10 cellular contexts compared by ENCODE assay signal in genomic region chr15:68789041-68789920, GRCh38. TPM values are rescaled to one million over a fixed set of nuclear protein-coding genes. Genes with fewer than 3 reads are reported as not detected.
DNase-seq lines count a peak whose midpoint lies in the region; ATAC-seq and TF ChIP-seq lines count a peak whose summit lies in the region.
"Had no signal": no experiment of that assay in that cellular context is flagged by ENCODE, and none has a peak within 500 bp of the region (broad histone marks: within the 10 kb centered on the region; RNA-seq: fewer than 3 reads in every experiment).

No MANE protein-coding gene starts in this region.

- no peaks in the 10 kb centered on the region for H3K27me3 ChIP-seq in cardiac muscle cell
- H3K27me3 ChIP-seq in upper lobe of left lung, result no peaks in the 10 kb centered on the region

- peaks cover 20% of the 10 kb centered on the region for H3K36me3 Mint-ChIP-seq in central memory CD8-positive, alpha-beta T cell (ENCODE audit: insufficient read depth)

- DNase-seq in cardiac muscle cell (ENCODE audit: low read depth in 1 of 2, low spot score in 1 of 2) (no peak), cardiac septum (ENCODE audit: low spot score) (no peak), upper lobe of left lung (peak in 1 of 2 donors; percentile 69)
- DNase-seq in central memory CD8-positive, alpha-beta T cell (ENCODE audit: low spot score in 2 of 2), result no peak
- DNase-seq: activated CD4-positive, alpha-beta T cell treated with anti-CD3 and anti-CD28 coated beads, Interleukin-2, amount 50 U/mL, for 48 hours; NCI-H1417 treated with DMSO at 0.1 percent for 48 hours had no signal

- H3K27ac Mint-ChIP-seq in central memory CD8-positive, alpha-beta T cell (ENCODE audit: low read depth), result peak overlapping the region; percentile 95

- H3K9me3 ChIP-seq in cardiac muscle cell (ENCODE audit: low read depth) (no peaks in the 10 kb centered on the region), mesodermal cell (ENCODE audit: control insufficient read depth, low read length) (no peaks in the 10 kb centered on the region), upper lobe of left lung (no peaks in the 10 kb centered on the region)

- TF ChIP-seq POLR2A in upper lobe of left lung (IDR thresholded peaks at IDR 0.05), result no peak

- no peak for TF ChIP-seq EP300 in upper lobe of left lung (IDR thresholded peaks at IDR 0.05)

- H3K27ac ChIP-seq in cardiac muscle cell (peak overlapping the region; percentile 64), mesodermal cell (ENCODE audit: low read depth, low read length, severe bottlenecking) (peak overlapping the region; percentile 63), upper lobe of left lung (peak overlapping the region; percentile 56 to 88 (median 84))

- no peak overlapping the region for H3K4me3 ChIP-seq in cardiac muscle cell
- no peak overlapping the region for H3K4me3 ChIP-seq in mesodermal cell (ENCODE audit: extremely low read depth, insufficient read depth, low read length, poor library complexity, severe bottlenecking)
- H3K4me3 ChIP-seq in upper lobe of left lung, result no peak overlapping the region

- 93 to 100% methylated on average over 1 to 4 of the region's 5 CpGs for WGBS in mesodermal cell (ENCODE audit: insufficient coverage in 2 of 2), 2 experiments
- 33 to 75% methylated on average over 2 to 5 of the region's 5 CpGs for WGBS in upper lobe of left lung, 2 donors

- no peak for ATAC-seq in central memory CD8-positive, alpha-beta T cell (replicated peaks; ENCODE audit: extremely low read depth, poor library complexity, severe bottlenecking)
- ATAC-seq in upper lobe of left lung (ENCODE audit: low FRiP score in 2 of 2) (no peak), HG03354 (IDR thresholded peaks at IDR 0.05; ENCODE audit: poor library complexity, severe bottlenecking, unreplicated experiment) (no peak), GM18867 (IDR thresholded peaks at IDR 0.05; ENCODE audit: unreplicated experiment) (no peak), HG03342 (IDR thresholded peaks at IDR 0.05; ENCODE audit: unreplicated experiment) (no peak)

- no peaks in the 10 kb centered on the region for H3K27me3 Mint-ChIP-seq in central memory CD8-positive, alpha-beta T cell

- intact Hi-C loops in cardiac septum (cut with DNase I), result no loop called here

- H3K36me3 ChIP-seq in cardiac muscle cell, result peaks cover 19% of the 10 kb centered on the region
- H3K36me3 ChIP-seq in mesodermal cell (ENCODE audit: control insufficient read depth, insufficient read depth, low read length), result peaks cover 59% of the 10 kb centered on the region
- H3K36me3 ChIP-seq in upper lobe of left lung, result peaks cover 0 to 27% (median 2%) of the 10 kb centered on the region in 4 donors

- H3K4me1 ChIP-seq in cardiac muscle cell (ENCODE audit: low read depth) (peaks cover 49% of the 10 kb centered on the region), mesodermal cell (ENCODE audit: control insufficient read depth, insufficient read depth, low read length, poor library complexity, severe bottlenecking) (peaks cover 28% of the 10 kb centered on the region), upper lobe of left lung (peaks cover 64 to 84% (median 65%) of the 10 kb centered on the region in 4 donors)

- H3K4me1 Mint-ChIP-seq in central memory CD8-positive, alpha-beta T cell, result peaks cover 45% of the 10 kb centered on the region

- TF ChIP-seq CTCF in cardiac muscle cell (IDR thresholded peaks at IDR 0.05; ENCODE audit: low read depth, low read length) (no peak), upper lobe of left lung (IDR thresholded peaks at IDR 0.05) (no peak)

- no peak overlapping the region for H3K4me3 Mint-ChIP-seq in central memory CD8-positive, alpha-beta T cell

- no peaks in the 10 kb centered on the region for H3K9me3 Mint-ChIP-seq in central memory CD8-positive, alpha-beta T cell

RNA-seq across cellular contexts. Expression of gene ANP32A, which starts 31.4 kb away (rescaled TPM):
- total RNA-seq in cardiac muscle cell (140 and 144 TPM in 2 replicates), cardiac septum (180 TPM), upper lobe of left lung (100 to 1,000 TPM in 2 of 6 donors, 10 to 100 TPM in 4; 62.9 to 110 (median 81.5) TPM)
- 278 and 318 TPM in 2 replicates for polyA plus RNA-seq in cardiac muscle cell
- polyA plus RNA-seq in mesodermal cell (2013, experiment 1 of 2), result 231 TPM
- 244 TPM for polyA plus RNA-seq in mesodermal cell (2013, experiment 2 of 2)
